In genomic region chr13:27976362-27977177, GRCh38 we compare ENCODE assay signal across 23 cellular contexts. TPM values are rescaled to one million over a fixed set of nuclear protein-coding genes. Genes with fewer than 3 reads are reported as not detected.
"Had no signal": no experiment of that assay in that cellular context is flagged by ENCODE, and none has a peak within 500 bp of the region (broad histone marks: within the 10 kb centered on the region; RNA-seq: fewer than 3 reads in every experiment).

No MANE protein-coding gene starts in this region.

- H3K36me3 ChIP-seq: adrenal gland, gastrocnemius medialis, heart left ventricle, neutrophil, right atrium auricular region, tibial nerve had no signal

- H3K9me3 ChIP-seq: adrenal gland, gastrocnemius medialis, heart left ventricle, neutrophil, right atrium auricular region, tibial nerve had no signal

- DNase-seq: activated CD4-positive, alpha-beta T cell treated with anti-CD3 and anti-CD28 coated beads, Interleukin-2, amount 50 U/mL, for 1 hour; activated T-cell treated with anti-CD3 and anti-CD28 coated beads, Interleukin-2, amount 50 U/mL, for 1 hour; adrenal gland; erythroblast; gastrocnemius medialis; heart left ventricle; naive B cell; stimulated activated CD4-positive, alpha-beta T cell treated with anti-CD3 and anti-CD28 coated beads, Interleukin-15, amount 100 ng/mL, for 24 hours; stimulated activated CD4-positive, alpha-beta T cell treated with anti-CD3 and anti-CD28 coated beads, Interleukin-4, amount 100 ng/mL, for 1 hour; stimulated activated naive B cell treated with anti-CD40 and anti-IgM and Interleukin-4, amounts not matched to agents 10 μg/mL and 1 μg/mL and 100 μg/mL, for 72 hours; substantia nigra; T-helper 1 cell; T1000 had no signal

- ATAC-seq: activated CD4-positive, CD25-positive, alpha-beta regulatory T cell treated with anti-CD3 and anti-CD28 coated beads, Interleukin-2, amount 50 U/mL, for 24 hours; gastrocnemius medialis; heart left ventricle had no signal

- H3K4me1 ChIP-seq: adrenal gland had no signal

- H3K4me3 ChIP-seq: adrenal gland, dorsolateral prefrontal cortex, lung, right atrium auricular region had no signal

- H3K27ac ChIP-seq: adrenal gland, dorsolateral prefrontal cortex, gastrocnemius medialis, heart left ventricle, neutrophil, right atrium auricular region had no signal

RNA-seq across cellular contexts. Expression of gene CDX2, which starts 7.5 kb away (rescaled TPM):
- total RNA-seq: activated CD8-positive, alpha-beta memory T cell treated with anti-CD3 and anti-CD28 coated beads for 36 hours; activated T-helper 2 cell treated with anti-CD3 and anti-CD28 coated beads, Interferon-gamma antibody, Interleukin-2, Interleukin-4, amounts not matched to agents 10 μg/mL and 5 μg/mL and 100 μg/mL, durations not matched to agents 14 hours and 24 hours and 36 hours; heart left ventricle; right atrium auricular region; skeletal muscle tissue; tibial nerve had no signal
- polyA plus RNA-seq: heart left ventricle, lung had no signal

RNA-seq across cellular contexts. Expression of gene URAD, which starts 11.9 kb away (rescaled TPM):
- total RNA-seq: activated CD8-positive, alpha-beta memory T cell treated with anti-CD3 and anti-CD28 coated beads for 36 hours; activated T-helper 2 cell treated with anti-CD3 and anti-CD28 coated beads, Interferon-gamma antibody, Interleukin-2, Interleukin-4, amounts not matched to agents 10 μg/mL and 5 μg/mL and 100 μg/mL, durations not matched to agents 14 hours and 24 hours and 36 hours; adrenal gland; gastrocnemius medialis; heart left ventricle; lung; mesothelial cell of epicardium; right atrium auricular region; skeletal muscle tissue; tibial nerve had no signal
- polyA plus RNA-seq: adrenal gland, heart left ventricle, lung had no signal

RNA-seq across cellular contexts. Expression of gene PDX1, which starts 56.8 kb away (rescaled TPM):
- total RNA-seq: activated CD8-positive, alpha-beta memory T cell treated with anti-CD3 and anti-CD28 coated beads for 36 hours; activated T-helper 2 cell treated with anti-CD3 and anti-CD28 coated beads, Interferon-gamma antibody, Interleukin-2, Interleukin-4, amounts not matched to agents 10 μg/mL and 5 μg/mL and 100 μg/mL, durations not matched to agents 14 hours and 24 hours and 36 hours; adrenal gland; dorsolateral prefrontal cortex; gastrocnemius medialis; heart left ventricle; lung; mesothelial cell of epicardium; right atrium auricular region; skeletal muscle tissue had no signal
- polyA plus RNA-seq: adrenal gland, heart left ventricle, lung had no signal
